13 cellular contexts compared by ENCODE assay signal in genomic region chr7:27606270-27607209, GRCh38. TPM values are rescaled to one million over a fixed set of nuclear protein-coding genes. Genes with fewer than 3 reads are reported as not detected.
DNase-seq lines count a peak whose midpoint lies in the region; ATAC-seq, FAIRE-seq and TF ChIP-seq lines count a peak whose summit lies in the region.
"Had no signal": no experiment of that assay in that cellular context is flagged by ENCODE, and none has a peak within 500 bp of the region (broad histone marks: within the 10 kb centered on the region; RNA-seq: fewer than 3 reads in every experiment).

No MANE protein-coding gene starts in this region.

- peak overlapping the region; percentile 75 for H3K4me2 ChIP-seq in A549

- H3K27me3 ChIP-seq in SJSA1 (replicated peaks) (no peaks in the 10 kb centered on the region), kidney epithelial cell (ENCODE audit: control insufficient read depth, insufficient read depth, low read length) (no peaks in the 10 kb centered on the region), suprapubic skin (no peaks in the 10 kb centered on the region)

- H3K36me3 ChIP-seq in SJSA1 (no peaks in the 10 kb centered on the region; the same call in 1 of the 2 replicates), kidney epithelial cell (ENCODE audit: control insufficient read depth, insufficient read depth, low read length) (no peaks in the 10 kb centered on the region), suprapubic skin (no peaks in the 10 kb centered on the region)
- H3K36me3 ChIP-seq: lower lobe of right lung, thoracic aorta had no signal

- peaks cover 76% of the 10 kb centered on the region for H3K4me1 ChIP-seq in A549
- peaks cover 44% of the 10 kb centered on the region for H3K4me1 ChIP-seq in SJSA1 (replicated peaks)
- peaks cover 7% of the 10 kb centered on the region for H3K4me1 ChIP-seq in suprapubic skin

- H3K9me3 ChIP-seq in A549 (no peaks in the 10 kb centered on the region), SJSA1 (replicated peaks) (no peaks in the 10 kb centered on the region), suprapubic skin (no peaks in the 10 kb centered on the region)
- H3K9me3 ChIP-seq: lower lobe of right lung, thoracic aorta had no signal

- peak in 1 of 2 experiments; percentile 59 for DNase-seq in A549 (ENCODE audit: low read depth in 1 of 2, low spot score in 1 of 2)
- peak; percentile 65 for DNase-seq in HS-5 (ENCODE audit: low read depth)
- DNase-seq in SJSA1 (ENCODE audit: low read depth in 1 of 2, low spot score in 2 of 2) = peak; percentile 77 to 93
- peak; percentile 41 for DNase-seq in kidney epithelial cell (ENCODE audit: low read depth)
- DNase-seq in KBM-7 = no peak
- no peak for DNase-seq in amygdala (lab: John Stamatoyannopoulos, UW)
- DNase-seq in suprapubic skin (ENCODE audit: low spot score in 2 of 2) = no peak
- no peak for DNase-seq in MV-4-11 (lab: John Stamatoyannopoulos, UW)
- DNase-seq: activated T-cell treated with anti-CD3 and anti-CD28 coated beads, Interleukin-2, amount 50 U/mL, for 1 hour; effector CD4-positive, alpha-beta T cell; lower lobe of right lung; T-helper 17 cell had no signal

- TF ChIP-seq POLR2A in A549 (IDR thresholded peaks at IDR 0.05; ENCODE audit: low read length) (no peak), suprapubic skin (IDR thresholded peaks at IDR 0.05) (no peak)

- peak; percentile 62 to 67; a peak in 4 of 6 replicates for ATAC-seq in A549
- ATAC-seq: lower lobe of right lung, T-helper 17 cell had no signal

- no peak for FAIRE-seq in A549 (lab: Jason Lieb, UNC)

- H3K4me3 ChIP-seq in A549 (no peak overlapping the region; the same call in 2 of the 3 replicates), SJSA1 (no peak overlapping the region), kidney epithelial cell (ENCODE audit: low read depth, low read length) (no peak overlapping the region), suprapubic skin (no peak overlapping the region)
- H3K4me3 ChIP-seq: lower lobe of right lung, thoracic aorta had no signal

- in situ Hi-C loops in KBM-7 (cut with MboI; ENCODE audit: low pct_unique_long_range_greater_than_20kb, low sequenced_read_pairs) = no loop called here

- POLR2A ChIA-PET in A549 (lab: Yijun Ruan, JAX) = interaction anchor here (1.0 to 1.9 kb wide), 2 partner anchors 56 to 371 kb away, joined by 6 read pairs; partner anchors contain the start of gene HIBADH

- TF ChIP-seq CTCF in A549 (IDR thresholded peaks at IDR 0.05) (no peak), kidney epithelial cell (IDR thresholded peaks at IDR 0.05; ENCODE audit: insufficient read depth, low read length, poor library complexity, severe bottlenecking) (no peak), suprapubic skin (IDR thresholded peaks at IDR 0.05) (no peak)

- H3K27ac ChIP-seq in A549 = peak overlapping the region; percentile 53 to 68
- H3K27ac ChIP-seq in SJSA1 = peak overlapping the region; percentile 64
- no peak overlapping the region for H3K27ac ChIP-seq in suprapubic skin
- H3K27ac ChIP-seq: lower lobe of right lung, thoracic aorta had no signal

- 0 out of 5 replicates have a peak, but pooled peaks have one; percentile 9 to 19 for TF ChIP-seq EP300 in A549 (IDR thresholded peaks at IDR 0.05)
- TF ChIP-seq EP300 in suprapubic skin (IDR thresholded peaks at IDR 0.05) = no peak

- 40% methylated on average over 4 of the region's 4 CpGs for WGBS in A549 (ENCODE audit: missing lambda C conversion rate)
- 89% methylated on average over 4 of the region's 4 CpGs for WGBS in suprapubic skin

- CTCF ChIA-PET in A549 (lab: Yijun Ruan, JAX) = interaction anchor here (0.5 to 3.8 kb wide), 25 partner anchors 12 to 487 kb away, joined by 3 to 25 read pairs (median 5); partner anchors contain the start of genes EVX1, HIBADH and HOXA13

- TF ChIP-seq RAD21 in A549 (conservative IDR thresholded peaks at IDR 0.05 in 1 of 2, IDR thresholded peaks at IDR 0.05 in 1 of 2) = no peak

TF ChIP-seq in A549, 52 proteins besides CTCF, POLR2A, EP300 and RAD21:
- TF ChIP-seq CEBPB (IDR thresholded peaks at IDR 0.05) (peak; percentile 56 to 71; a peak in 3 of 4 replicates), KDM5A (IDR thresholded peaks at IDR 0.05) (no peak)

RNA-seq across cellular contexts. Expression of gene HIBADH, which starts 56.1 kb away (rescaled TPM):
- 108 and 118 TPM in 2 replicates for polyA plus RNA-seq in A549 (2011; rRNA removed)
- polyA plus RNA-seq in A549 (2012; cell fraction: cytosol; rRNA removed) = 39.3 and 43.4 TPM in 2 replicates
- 12.1 and 19.5 TPM in 2 replicates for polyA plus RNA-seq in A549 (2012; cell fraction: nucleus; rRNA removed)
- polyA plus RNA-seq in A549 (2017; fragmentation: RNase III; extraction: RNeasy Plus Mini Kit Qiagen cat#74134 plus additional on column Dnase treatment) = 43.4 to 49.6 TPM (median 49.5 TPM) in 3 replicates
- 27.7 and 29.1 TPM in 2 replicates for polyA minus RNA-seq in A549 (2011; rRNA and poly(A)+ RNA removed)
- total RNA-seq in SJSA1 (2014; rRNA removed; shearing (Covaris generic)) = 57.0 and 61.4 TPM in 2 replicates
- 44.3 and 47.0 TPM in 2 replicates for total RNA-seq in kidney epithelial cell
- 10 to 100 TPM; 27.9 to 35.2 (median 30.2) TPM for total RNA-seq in suprapubic skin

Comparison
In these comparisons a context has a peak if more than half of its experiments do, and no peak if none do; other contexts are left out.
1. DNase-seq: peak in HS-5 (single experiment), SJSA1 (2 of 2) and kidney epithelial cell (single experiment); none in KBM-7 (single experiment), amygdala (0 of 56), suprapubic skin (0 of 2) and MV-4-11 (single experiment).